In genomic region chr3:36969085-36969484, GRCh38 we compare ENCODE assay signal across 15 cellular contexts. TPM values are rescaled to one million over a fixed set of nuclear protein-coding genes. Genes with fewer than 3 reads are reported as not detected.
DNase-seq lines count a peak whose midpoint lies in the region; ATAC-seq and TF ChIP-seq lines count a peak whose summit lies in the region.
"Had no signal": no experiment of that assay in that cellular context is flagged by ENCODE, and none has a peak within 500 bp of the region (broad histone marks: within the 10 kb centered on the region; RNA-seq: fewer than 3 reads in every experiment).

No MANE protein-coding gene starts in this region.

- H3K4me3 Mint-ChIP-seq in activated CD4-positive, alpha-beta T cell treated with anti-CD3 and anti-CD28 coated beads for 36 hours = no peak overlapping the region
- H3K4me3 Mint-ChIP-seq in dendritic cell treated with granulocyte-macrophage colony-stimulating factor and Interleukin-4, amounts not matched to agents 40 ng/mL and 50 ng/mL, for 4 days = no peak overlapping the region

- H3K4me2 ChIP-seq in osteoblast (ENCODE audit: insufficient read depth, low read length) = no peak overlapping the region

- H2AFZ ChIP-seq in osteoblast (ENCODE audit: low read length) = no peak overlapping the region
- H2AFZ ChIP-seq: GM23248 had no signal

- no peak for TF ChIP-seq CTCF in osteoblast (IDR thresholded peaks at IDR 0.05; ENCODE audit: extremely low read depth, low read depth, low read length)

- H3K27ac Mint-ChIP-seq in activated CD4-positive, alpha-beta T cell treated with anti-CD3 and anti-CD28 coated beads for 36 hours = peak overlapping the region; percentile 52
- peak overlapping the region; percentile 85 for H3K27ac Mint-ChIP-seq in dendritic cell treated with granulocyte-macrophage colony-stimulating factor and Interleukin-4, amounts not matched to agents 40 ng/mL and 50 ng/mL, for 4 days

- peaks cover 8% of the 10 kb centered on the region for H3K4me1 ChIP-seq in osteoblast (ENCODE audit: insufficient read depth, low read length)

- ATAC-seq in activated CD4-positive, alpha-beta T cell treated with anti-CD3 and anti-CD28 coated beads for 36 hours = no peak
- no peak for ATAC-seq in GM18517 (IDR thresholded peaks at IDR 0.05; ENCODE audit: unreplicated experiment)

- H3K4me3 ChIP-seq in osteoblast (ENCODE audit: insufficient read depth, low read length) = no peak overlapping the region
- H3K4me3 ChIP-seq: GM23248, SK-N-MC had no signal

- H3K27me3 Mint-ChIP-seq in activated CD4-positive, alpha-beta T cell treated with anti-CD3 and anti-CD28 coated beads for 36 hours = no peaks in the 10 kb centered on the region
- H3K27me3 Mint-ChIP-seq in dendritic cell treated with granulocyte-macrophage colony-stimulating factor and Interleukin-4, amounts not matched to agents 40 ng/mL and 50 ng/mL, for 4 days = no peaks in the 10 kb centered on the region
- H3K27me3 Mint-ChIP-seq: natural killer cell treated with Interleukin-12 subunit alpha and Interleukin-12 subunit beta and Interleukin-15 and Interleukin-18, amount 100 ng/mL, for 72 hours had no signal

- DNase-seq in activated CD4-positive, alpha-beta T cell treated with anti-CD3 and anti-CD28 coated beads for 36 hours = no peak
- DNase-seq in activated CD4-positive, alpha-beta T cell treated with anti-CD3 and anti-CD28 coated beads for 1 hour = no peak
- peak; percentile 15 for DNase-seq in osteoblast (ENCODE audit: insufficient read length, low spot score, missing footprints)
- DNase-seq in medulla oblongata (ENCODE audit: extremely low spot score) = no peak
- DNase-seq in NCI-H1048 (lab: John Stamatoyannopoulos, UW) = no peak
- DNase-seq: activated T-cell treated with anti-CD3 and anti-CD28 coated beads for 4 hours; cortex of kidney; GM23248; stimulated activated CD4-positive, alpha-beta T cell treated with anti-CD3 and anti-CD28 coated beads, Interleukin-2, amount 100 ng/mL, for 48 hours had no signal

- H3K9me3 Mint-ChIP-seq in activated CD4-positive, alpha-beta T cell treated with anti-CD3 and anti-CD28 coated beads for 36 hours (ENCODE audit: low read depth) = no peaks in the 10 kb centered on the region
- H3K9me3 Mint-ChIP-seq in dendritic cell treated with granulocyte-macrophage colony-stimulating factor and Interleukin-4, amounts not matched to agents 40 ng/mL and 50 ng/mL, for 4 days = no peaks in the 10 kb centered on the region
- H3K9me3 Mint-ChIP-seq: natural killer cell treated with Interleukin-12 subunit alpha and Interleukin-12 subunit beta and Interleukin-15 and Interleukin-18, amount 100 ng/mL, for 72 hours had no signal

- CTCF ChIA-PET in activated CD4-positive, alpha-beta T cell treated with anti-CD3 and anti-CD28 coated beads for 36 hours (lab: Charles Lee) = interaction anchor here (1.0 to 2.3 kb wide), 3 partner anchors 10 to 100 kb away, joined by 3 to 28 read pairs (median 6); no protein-coding TSS in a partner anchor

- no peaks in the 10 kb centered on the region for H3K79me2 ChIP-seq in osteoblast (ENCODE audit: insufficient read depth, low read length)

- intact Hi-C loops in activated CD4-positive, alpha-beta T cell treated with anti-CD3 and anti-CD28 coated beads for 36 hours (cut with DNase I, micrococcal nuclease) = no loop called here
- intact Hi-C loops in dendritic cell treated with granulocyte-macrophage colony-stimulating factor and Interleukin-4, amounts not matched to agents 40 ng/mL and 50 ng/mL, for 4 days (cut with micrococcal nuclease) = no loop called here

- H4K20me1 ChIP-seq in osteoblast (ENCODE audit: insufficient read depth, low read length) = no peaks in the 10 kb centered on the region

- no peaks in the 10 kb centered on the region for H3K27me3 ChIP-seq in osteoblast (ENCODE audit: insufficient read depth, low read length)

- no peaks in the 10 kb centered on the region for H3K36me3 ChIP-seq in KOPT-K1 (ENCODE audit: insufficient read depth, low read length)
- no peaks in the 10 kb centered on the region for H3K36me3 ChIP-seq in osteoblast (ENCODE audit: insufficient read depth, low read length)
- H3K36me3 ChIP-seq: WERI-Rb-1 had no signal

- H3K36me3 Mint-ChIP-seq in activated CD4-positive, alpha-beta T cell treated with anti-CD3 and anti-CD28 coated beads for 36 hours (ENCODE audit: low read depth) = no peaks in the 10 kb centered on the region
- no peaks in the 10 kb centered on the region for H3K36me3 Mint-ChIP-seq in dendritic cell treated with granulocyte-macrophage colony-stimulating factor and Interleukin-4, amounts not matched to agents 40 ng/mL and 50 ng/mL, for 4 days (ENCODE audit: low read depth)
- H3K36me3 Mint-ChIP-seq: natural killer cell treated with Interleukin-12 subunit alpha and Interleukin-12 subunit beta and Interleukin-15 and Interleukin-18, amount 100 ng/mL, for 72 hours had no signal

- H3K27ac ChIP-seq in KOPT-K1 (ENCODE audit: low read depth, low read length, poor library complexity, severe bottlenecking) (peak overlapping the region; percentile 54), osteoblast (ENCODE audit: low read depth, low read length) (no peak overlapping the region)
- H3K27ac ChIP-seq: GM23248, SK-N-MC, WERI-Rb-1 had no signal

- H3K9me3 ChIP-seq in KOPT-K1 (ENCODE audit: insufficient read depth, low read length, poor library complexity, severe bottlenecking) (no peaks in the 10 kb centered on the region), osteoblast (ENCODE audit: low read depth, low read length) (no peaks in the 10 kb centered on the region)

- POLR2A ChIA-PET in activated CD4-positive, alpha-beta T cell treated with anti-CD3 and anti-CD28 coated beads for 36 hours (lab: Charles Lee) = no interaction called here

- peaks cover 18% of the 10 kb centered on the region for H3K4me1 Mint-ChIP-seq in activated CD4-positive, alpha-beta T cell treated with anti-CD3 and anti-CD28 coated beads for 36 hours
- H3K4me1 Mint-ChIP-seq in dendritic cell treated with granulocyte-macrophage colony-stimulating factor and Interleukin-4, amounts not matched to agents 40 ng/mL and 50 ng/mL, for 4 days (ENCODE audit: low read depth) = peaks cover 40% of the 10 kb centered on the region

RNA-seq across cellular contexts. Expression of gene EPM2AIP1, which starts 23.8 kb away (rescaled TPM):
- total RNA-seq in activated CD4-positive, alpha-beta T cell treated with anti-CD3 and anti-CD28 coated beads for 36 hours = 10 to 100 TPM in 1 of 2 experiments, 1 to 10 TPM in 1; 9.4 to 11.8 TPM
- total RNA-seq in osteoblast = 22.8 and 28.0 TPM in 2 replicates

RNA-seq across cellular contexts. Expression of gene TRANK1, which starts 24.2 kb away (rescaled TPM):
- total RNA-seq in activated CD4-positive, alpha-beta T cell treated with anti-CD3 and anti-CD28 coated beads for 36 hours = 10 to 100 TPM; 12.0 to 13.2 TPM
- total RNA-seq in osteoblast = 29.8 and 30.8 TPM in 2 replicates

RNA-seq across cellular contexts. Expression of gene MLH1, which starts 24.2 kb away (rescaled TPM):
- 100 to 1,000 TPM in 1 of 2 experiments, 10 to 100 TPM in 1; 89.0 to 135 TPM for total RNA-seq in activated CD4-positive, alpha-beta T cell treated with anti-CD3 and anti-CD28 coated beads for 36 hours
- total RNA-seq in osteoblast = 45.4 and 53.6 TPM in 2 replicates
